ENCODE assay signal across 8 cellular contexts in genomic region chr7:50304158-50304910, GRCh38. TPM values are rescaled to one million over a fixed set of nuclear protein-coding genes. Genes with fewer than 3 reads are reported as not detected.
DNase-seq lines count a peak whose midpoint lies in the region; ATAC-seq and TF ChIP-seq lines count a peak whose summit lies in the region.

IKZF1 (plus strand) TSS chr7:50304716; CDS start chr7:50319062, 14,346 bp downstream.

- H3K9me3 ChIP-seq in KOPT-K1 (ENCODE audit: insufficient read depth, low read length, poor library complexity, severe bottlenecking) (no peaks in the 10 kb centered on the region), transverse colon (no peaks in the 10 kb centered on the region)

- peak within 1 kb of the TSS; percentile 86 for H3K4me3 Mint-ChIP-seq in activated CD4-positive, alpha-beta memory T cell treated with anti-CD3 and anti-CD28 coated beads for 36 hours
- H3K4me3 Mint-ChIP-seq in natural killer cell, result peak within 1 kb of the TSS; percentile 99

- peaks cover 0 to 2% (median 0%) of the 10 kb centered on the region in 4 donors for H3K4me1 ChIP-seq in transverse colon

- no peak for TF ChIP-seq POLR2A in transverse colon (IDR thresholded peaks at IDR 0.05)

- TF ChIP-seq CTCF in epithelial cell of esophagus (IDR thresholded peaks at IDR 0.05; ENCODE audit: insufficient read depth, low read depth, low read length, missing control alignments) (no peak), natural killer cell (IDR thresholded peaks at IDR 0.05) (peak; percentile 17), transverse colon (IDR thresholded peaks at IDR 0.05) (no peak)

- peak; percentile 32 for ATAC-seq in GM21447 (IDR thresholded peaks at IDR 0.05; ENCODE audit: unreplicated experiment)
- ATAC-seq in natural killer cell, result peak; percentile 37 to 63 (median 53)

- H3K27me3 ChIP-seq in transverse colon, result peaks cover 49% of the 10 kb centered on the region

- intact Hi-C loops in activated CD4-positive, alpha-beta memory T cell treated with anti-CD3 and anti-CD28 coated beads for 36 hours (cut with micrococcal nuclease), result no loop called here
- intact Hi-C loops in natural killer cell (cut with micrococcal nuclease), result no loop called here
- intact Hi-C loops in transverse colon (cut with DNase I; ENCODE audit: low total_unique reads), result no loop called here

- in situ Hi-C loops in transverse colon (cut with MboI; ENCODE audit: low pct_ligation_motif_present in 1 of 4, low pct_unique_long_range_greater_than_20kb in 1 of 4, low sequenced_read_pairs in 3 of 4), result no loop called here

- H3K36me3 ChIP-seq in KOPT-K1 (ENCODE audit: insufficient read depth, low read length), result no peaks in the 10 kb centered on the region
- H3K36me3 ChIP-seq in transverse colon, result no peaks in the 10 kb centered on the region

- TF ChIP-seq EP300 in transverse colon (IDR thresholded peaks at IDR 0.05; ENCODE audit: low read depth), result no peak

- peaks cover 42% of the 10 kb centered on the region for H3K4me1 Mint-ChIP-seq in activated CD4-positive, alpha-beta memory T cell treated with anti-CD3 and anti-CD28 coated beads for 36 hours (ENCODE audit: low read depth)
- peaks cover 39 to 54% of the 10 kb centered on the region in 2 donors for H3K4me1 Mint-ChIP-seq in natural killer cell

- 0 to 1% methylated on average over 9 to 58 of the region's 102 CpGs for WGBS in transverse colon (ENCODE audit: low coverage in 1 of 2), 2 donors

- H3K27ac ChIP-seq in KOPT-K1 (ENCODE audit: low read depth, low read length, poor library complexity, severe bottlenecking) (peak within 1 kb of the TSS; percentile 97), transverse colon (peak within 1 kb of the TSS; percentile 71 to 84 (median 80))

- H3K27ac Mint-ChIP-seq in activated CD4-positive, alpha-beta memory T cell treated with anti-CD3 and anti-CD28 coated beads for 36 hours, result peak within 1 kb of the TSS; percentile 94
- peak within 1 kb of the TSS; percentile 67 to 98 for H3K27ac Mint-ChIP-seq in natural killer cell

- DNase-seq in DMS114 treated with DMSO at 0.1 percent for 48 hours (lab: John Stamatoyannopoulos, UW; ENCODE audit: unreplicated experiment) (peak; percentile 9), epithelial cell of esophagus (ENCODE audit: low read depth) (peak; percentile 37), natural killer cell (peak; percentile 59), transverse colon (peak; percentile 69), GM19240 (ENCODE audit: insufficient read length, low spot score) (no peak)
- DNase-seq in activated CD4-positive, alpha-beta memory T cell treated with anti-CD3 and anti-CD28 coated beads for 36 hours, result peak; percentile 76

- POLR2A ChIA-PET in activated CD4-positive, alpha-beta memory T cell treated with anti-CD3 and anti-CD28 coated beads for 36 hours (lab: Charles Lee), result interaction anchor here (1.0 to 19.6 kb wide), 14 partner anchors 13 to 99 kb away, joined by 3 to 217 read pairs (median 6); no protein-coding TSS in a partner anchor

- no peaks in the 10 kb centered on the region for H3K27me3 Mint-ChIP-seq in activated CD4-positive, alpha-beta memory T cell treated with anti-CD3 and anti-CD28 coated beads for 36 hours
- no peaks in the 10 kb centered on the region for H3K27me3 Mint-ChIP-seq in natural killer cell (ENCODE audit: low read depth in 2 of 2)

- CTCF ChIA-PET in activated CD4-positive, alpha-beta memory T cell treated with anti-CD3 and anti-CD28 coated beads for 36 hours (lab: Charles Lee), result interaction anchor here (0.7 to 14.8 kb wide), 16 partner anchors 8 to 184 kb away, joined by 3 to 159 read pairs (median 4); no protein-coding TSS in a partner anchor

- peaks cover 44% of the 10 kb centered on the region for H3K36me3 Mint-ChIP-seq in activated CD4-positive, alpha-beta memory T cell treated with anti-CD3 and anti-CD28 coated beads for 36 hours
- no peaks in the 10 kb centered on the region for H3K36me3 Mint-ChIP-seq in natural killer cell

- no peak within 1 kb of the TSS for H3K4me3 ChIP-seq in epithelial cell of esophagus (ENCODE audit: low read length)
- peak within 1 kb of the TSS in 3 of 4 donors; percentile 36 to 58 (median 47) for H3K4me3 ChIP-seq in transverse colon

- no peaks in the 10 kb centered on the region for H3K9me3 Mint-ChIP-seq in activated CD4-positive, alpha-beta memory T cell treated with anti-CD3 and anti-CD28 coated beads for 36 hours
- H3K9me3 Mint-ChIP-seq in natural killer cell, result no peaks in the 10 kb centered on the region

RNA-seq across cellular contexts. Expression of gene IKZF1, which starts in this region (rescaled TPM):
- total RNA-seq in activated CD4-positive, alpha-beta memory T cell treated with anti-CD3 and anti-CD28 coated beads for 36 hours, result 100 to 1,000 TPM; 207 to 216 TPM
- total RNA-seq in natural killer cell (100 to 1,000 TPM; 294 to 391 (median 350) TPM), transverse colon (100 to 1,000 TPM in 1 of 4 donors, 10 to 100 TPM in 1, 1 to 10 TPM in 2; 9.2 to 116 (median 29.1) TPM)
